20 cellular contexts compared by ENCODE assay signal in genomic region chr5:7080501-7080900, GRCh38.
A peak's percentile ranks its signal among the peaks of the same experiment; 100 is the strongest.
DNase-seq lines count a peak whose midpoint lies in the region; ATAC-seq, FAIRE-seq and TF ChIP-seq lines count a peak whose summit lies in the region.
"Had no signal": no experiment of that assay in that cellular context is flagged by ENCODE, and none has a peak within 500 bp of the region (broad histone marks: within the 10 kb centered on the region; RNA-seq: fewer than 3 reads in every experiment).

No MANE protein-coding gene starts in this region.

- intact Hi-C loops in endothelial cell of umbilical vein (cut with micrococcal nuclease) (no loop called here), left colon (cut with DNase I, micrococcal nuclease) (no loop called here)

- no peaks in the 10 kb centered on the region for H3K36me3 ChIP-seq in GM23338 (ENCODE audit: insufficient read depth)
- H3K36me3 ChIP-seq in RWPE2 (ENCODE audit: low read depth): no peaks in the 10 kb centered on the region
- no peaks in the 10 kb centered on the region for H3K36me3 ChIP-seq in endothelial cell of umbilical vein (ENCODE audit: control insufficient read depth in 2 of 2, extremely low read depth in 1 of 2, insufficient read depth in 2 of 2, low read length in 2 of 2)
- H3K36me3 ChIP-seq in neural progenitor cell: no peaks in the 10 kb centered on the region
- no peaks in the 10 kb centered on the region for H3K36me3 ChIP-seq in brain microvascular endothelial cell (replicated peaks)

- H2AFZ ChIP-seq in GM23338 (peak overlapping the region; percentile 43; the same call in 1 of the 2 replicates), endothelial cell of umbilical vein (ENCODE audit: low read depth, low read length) (no peak overlapping the region), neural progenitor cell (replicated peaks) (no peak overlapping the region)

- H3K4me1 Mint-ChIP-seq in GM23338 (peaks cover 44% of the 10 kb centered on the region), neural progenitor cell (peaks cover 37% of the 10 kb centered on the region), endothelial cell (ENCODE audit: unreplicated experiment) (peaks cover 4% of the 10 kb centered on the region)
- H3K4me1 Mint-ChIP-seq: B cell had no signal

- H3K4me3 ChIP-seq in GM23338 (no peak overlapping the region), RWPE2 (ENCODE audit: severe bottlenecking) (no peak overlapping the region), endothelial cell of umbilical vein (replicated peaks in 1 of 3; ENCODE audit: insufficient read depth in 1 of 3, low read depth in 1 of 3, low read length in 3 of 3) (no peak overlapping the region), neural progenitor cell (no peak overlapping the region), brain microvascular endothelial cell (ENCODE audit: low read depth, low read length) (no peak overlapping the region)

- CTCF ChIA-PET in endothelial cell of umbilical vein (lab: Charles Lee): no interaction called here

- no peak for TF ChIP-seq POLR2A in endothelial cell of umbilical vein (IDR thresholded peaks at IDR 0.05; ENCODE audit: low read depth, low read length)

- ATAC-seq in GM23338 (no peak), RWPE2 (ENCODE audit: low read depth) (no peak), left colon (no peak)

- no peak overlapping the region for H3K9ac ChIP-seq in endothelial cell of umbilical vein (replicated peaks; ENCODE audit: extremely low read depth, insufficient read depth, low read length)
- no peak overlapping the region for H3K9ac ChIP-seq in neural progenitor cell

- DNase-seq in GM23338 (ENCODE audit: low spot score) (no peak), RWPE2 (ENCODE audit: low spot score) (no peak), endothelial cell of umbilical vein (ENCODE audit: low read depth, low spot score) (peak; percentile 4), neural progenitor cell (ENCODE audit: low spot score) (no peak), brain microvascular endothelial cell (no peak), endothelial cell (ENCODE audit: low spot score) (no peak), left colon (no peak)
- DNase-seq: C1 segment of cervical spinal cord; Calu3; CD4-positive, alpha-beta T cell; DMS 273 treated with DMSO at 0.1 percent for 48 hours; DMS79 treated with DMSO at 0.1 percent for 48 hours; EL; HCEC 1CT; HFFc6 had no signal

- H3K27me3 ChIP-seq in GM23338 (ENCODE audit: insufficient read depth): no peaks in the 10 kb centered on the region
- no peaks in the 10 kb centered on the region for H3K27me3 ChIP-seq in RWPE2 (ENCODE audit: insufficient read depth, poor library complexity, severe bottlenecking)
- H3K27me3 ChIP-seq in endothelial cell of umbilical vein (ENCODE audit: control insufficient read depth in 2 of 2, insufficient read depth in 2 of 2, low read length in 2 of 2): no peaks in the 10 kb centered on the region
- no peaks in the 10 kb centered on the region for H3K27me3 ChIP-seq in neural progenitor cell
- H3K27me3 ChIP-seq in brain microvascular endothelial cell (replicated peaks): no peaks in the 10 kb centered on the region

- POLR2A ChIA-PET in endothelial cell of umbilical vein (lab: Charles Lee): no interaction called here

- H3K79me2 ChIP-seq in GM23338 (replicated peaks; ENCODE audit: insufficient read depth): no peaks in the 10 kb centered on the region
- H3K79me2 ChIP-seq in endothelial cell of umbilical vein (ENCODE audit: control insufficient read depth, insufficient read depth, low read length): no peaks in the 10 kb centered on the region
- H3K79me2 ChIP-seq in neural progenitor cell (ENCODE audit: low read depth): no peaks in the 10 kb centered on the region

- no peak overlapping the region for H3K27ac ChIP-seq in GM23338 (ENCODE audit: low read depth)
- H3K27ac ChIP-seq in RWPE2 (ENCODE audit: poor library complexity, severe bottlenecking): peak overlapping the region; percentile 13
- H3K27ac ChIP-seq in endothelial cell of umbilical vein (ENCODE audit: insufficient read depth, low read depth, low read length): peak overlapping the region; percentile 8
- no peak overlapping the region for H3K27ac ChIP-seq in neural progenitor cell
- no peak overlapping the region for H3K27ac ChIP-seq in brain microvascular endothelial cell

- H3K4me3 Mint-ChIP-seq in GM23338: no peak overlapping the region
- no peak overlapping the region for H3K4me3 Mint-ChIP-seq in neural progenitor cell
- H3K4me3 Mint-ChIP-seq in endothelial cell (ENCODE audit: unreplicated experiment): no peak overlapping the region
- H3K4me3 Mint-ChIP-seq: B cell; CD4-positive, alpha-beta T cell; HFFc6 had no signal

- peaks cover 4% of the 10 kb centered on the region for H3K27me3 Mint-ChIP-seq in GM23338 (ENCODE audit: insufficient read depth, low read depth, poor library complexity)
- no peaks in the 10 kb centered on the region for H3K27me3 Mint-ChIP-seq in neural progenitor cell (ENCODE audit: insufficient read depth, low read depth)
- no peaks in the 10 kb centered on the region for H3K27me3 Mint-ChIP-seq in endothelial cell (ENCODE audit: unreplicated experiment)
- H3K27me3 Mint-ChIP-seq: B cell; CD4-positive, alpha-beta T cell had no signal

- H3K36me3 Mint-ChIP-seq in GM23338 (ENCODE audit: low read depth): no peaks in the 10 kb centered on the region
- no peaks in the 10 kb centered on the region for H3K36me3 Mint-ChIP-seq in neural progenitor cell
- no peaks in the 10 kb centered on the region for H3K36me3 Mint-ChIP-seq in endothelial cell (ENCODE audit: low read depth, unreplicated experiment)

- no peaks in the 10 kb centered on the region for H3K9me3 Mint-ChIP-seq in GM23338
- peaks cover 4% of the 10 kb centered on the region for H3K9me3 Mint-ChIP-seq in neural progenitor cell
- no peaks in the 10 kb centered on the region for H3K9me3 Mint-ChIP-seq in endothelial cell (ENCODE audit: unreplicated experiment)
- H3K9me3 Mint-ChIP-seq: CD4-positive, alpha-beta T cell had no signal

- TF ChIP-seq CTCF in GM23338 (conservative IDR thresholded peaks at IDR 0.05; ENCODE audit: low read depth in 2 of 2): no peak
- TF ChIP-seq CTCF in RWPE2 (IDR thresholded peaks at IDR 0.05; ENCODE audit: poor library complexity, severe bottlenecking): no peak
- TF ChIP-seq CTCF in endothelial cell of umbilical vein (IDR thresholded peaks at IDR 0.05; ENCODE audit: extremely low read depth in 1 of 2, insufficient read depth in 1 of 2, low read depth in 1 of 2, low read length in 2 of 2): no peak
- no peak for TF ChIP-seq CTCF in neural progenitor cell (IDR thresholded peaks at IDR 0.05)
- no peak for TF ChIP-seq CTCF in brain microvascular endothelial cell (IDR thresholded peaks at IDR 0.05; ENCODE audit: low read depth, low read length, missing control alignments)
- TF ChIP-seq CTCF in endothelial cell (IDR thresholded peaks at IDR 0.05; ENCODE audit: unreplicated experiment): no peak

- H3K4me2 ChIP-seq in GM23338: peak overlapping the region; percentile 19; the same call in 1 of the 2 replicates
- H3K4me2 ChIP-seq in endothelial cell of umbilical vein (ENCODE audit: insufficient read depth, low read length): no peak overlapping the region
- no peak overlapping the region for H3K4me2 ChIP-seq in neural progenitor cell

- H3F3A ChIP-seq in GM23338 (replicated peaks; ENCODE audit: low read depth) (no peaks in the 10 kb centered on the region), neural progenitor cell (ENCODE audit: low read depth) (no peaks in the 10 kb centered on the region)

- H4K20me1 ChIP-seq in GM23338 (replicated peaks; ENCODE audit: insufficient read depth) (no peaks in the 10 kb centered on the region), endothelial cell of umbilical vein (replicated peaks; ENCODE audit: control insufficient read depth, extremely low read depth, insufficient read depth, low read length) (no peaks in the 10 kb centered on the region), neural progenitor cell (ENCODE audit: low read depth) (no peaks in the 10 kb centered on the region)

- in situ Hi-C loops in brain microvascular endothelial cell (cut with HindIII; ENCODE audit: low pct_ligation_motif_present, low sequenced_read_pairs): no loop called here

- dilution Hi-C loops in endothelial cell of umbilical vein (cut with MboI; ENCODE audit: extremely low pct_ligation_motif_present, low sequenced_read_pairs): no loop called here

- peaks cover 34% of the 10 kb centered on the region for H3K4me1 ChIP-seq in GM23338 (ENCODE audit: insufficient read depth)
- peaks cover 10% of the 10 kb centered on the region for H3K4me1 ChIP-seq in RWPE2 (ENCODE audit: insufficient read depth, poor library complexity, severe bottlenecking)
- peaks cover 12% of the 10 kb centered on the region for H3K4me1 ChIP-seq in endothelial cell of umbilical vein (ENCODE audit: control insufficient read depth, extremely low read depth, insufficient read depth, low read length)
- peaks cover 7% of the 10 kb centered on the region for H3K4me1 ChIP-seq in neural progenitor cell

- H3K9me3 ChIP-seq in RWPE2 (ENCODE audit: severe bottlenecking) (no peaks in the 10 kb centered on the region), endothelial cell of umbilical vein (replicated peaks; ENCODE audit: control insufficient read depth, insufficient read depth, low read length) (no peaks in the 10 kb centered on the region), neural progenitor cell (ENCODE audit: low read depth) (no peaks in the 10 kb centered on the region)

- no peaks in the 10 kb centered on the region for H3K9me1 ChIP-seq in endothelial cell of umbilical vein (replicated peaks; ENCODE audit: control insufficient read depth, extremely low read depth, insufficient read depth, low read length)

- H3K9me2 ChIP-seq in GM23338 (ENCODE audit: insufficient read depth): no peaks in the 10 kb centered on the region

- H3K27ac Mint-ChIP-seq in GM23338 (0 out of 2 replicates have a peak overlapping the region, but pooled peaks have one; percentile 43), neural progenitor cell (peak overlapping the region; percentile 51), endothelial cell (ENCODE audit: unreplicated experiment) (no peak overlapping the region)
- H3K27ac Mint-ChIP-seq: B cell; CD4-positive, alpha-beta T cell; HFFc6 had no signal

- FAIRE-seq in endothelial cell of umbilical vein (lab: Jason Lieb, UNC): no peak
- FAIRE-seq: A204.1, G401.6, GM12891, HTR-8/SVneo had no signal

- no TSS peak for BruUV-seq in endothelial cell of umbilical vein (replicated peaks; lab: Mats Ljungman, UMichigan)

TF ChIP-seq in GM23338, 12 proteins besides CTCF, POLR2A, EP300 and RAD21 (continues in another document):
- TF ChIP-seq ZNF114 (CRISPR knock-in tag; IDR thresholded peaks at IDR 0.05): no peak

TF ChIP-seq in endothelial cell of umbilical vein, 7 proteins besides CTCF, POLR2A, EP300 and RAD21 (continues in another document):
- TF ChIP-seq EZH2 (IDR thresholded peaks at IDR 0.05; ENCODE audit: borderline replicate concordance, low read depth, low read length, severe bottlenecking) (no peak), FOS (IDR thresholded peaks at IDR 0.05; ENCODE audit: borderline replicate concordance, insufficient read depth, low read length) (no peak), MYC (IDR thresholded peaks at IDR 0.05; ENCODE audit: low read depth, low read length) (no peak), POLR2AphosphoS5 (IDR thresholded peaks at IDR 0.05; ENCODE audit: insufficient read depth, low read depth, low read length) (no peak), JUN (IDR thresholded peaks at IDR 0.05; ENCODE audit: borderline replicate concordance, insufficient read depth, insufficient read length, low read depth) (no peak)

Comparison
In these comparisons a context has a peak if more than half of its experiments do, and no peak if none do; other contexts are left out.
1. H3K27ac ChIP-seq: peak in RWPE2 (single experiment) and endothelial cell of umbilical vein (single experiment); none in GM23338 (single experiment), neural progenitor cell (single experiment) and brain microvascular endothelial cell (single experiment).